ENCODE assay signal across 26 cellular contexts in the genomic region with DNA sequence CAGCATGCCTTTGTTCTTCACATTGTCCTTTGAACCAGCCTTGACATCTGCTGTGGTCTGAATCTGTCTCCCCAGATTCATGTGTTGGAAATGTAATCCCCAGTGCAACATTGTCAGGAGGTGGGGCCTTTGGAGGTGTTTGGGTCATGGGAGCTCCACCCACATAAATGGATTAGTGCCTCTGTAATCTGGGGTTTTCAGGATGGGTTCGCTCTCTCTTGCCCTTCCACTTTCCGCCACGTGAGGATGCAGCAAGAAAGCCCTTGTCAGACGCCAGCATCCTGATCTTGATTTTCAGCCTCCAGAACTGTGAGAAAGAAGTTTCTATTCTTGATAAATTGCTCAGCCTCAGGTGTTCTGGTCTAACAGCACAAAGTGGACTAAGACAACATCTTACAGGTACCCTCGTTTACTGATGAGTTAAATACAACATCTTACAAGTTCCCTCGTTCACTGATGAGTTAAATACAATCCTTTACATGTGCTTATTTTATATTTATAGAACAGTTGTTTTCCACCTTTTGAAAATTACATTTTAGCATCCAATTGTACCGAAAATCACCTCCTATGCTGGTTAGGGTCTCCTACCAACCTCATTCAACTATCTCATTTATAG. TPM values are rescaled to one million over a fixed set of nuclear protein-coding genes. Genes with fewer than 3 reads are reported as not detected.
"Had no signal": no experiment of that assay in that cellular context is flagged by ENCODE, and none has a peak within 500 bp of the region (broad histone marks: within the 10 kb centered on the region; RNA-seq: fewer than 3 reads in every experiment).

No MANE protein-coding gene starts in this region.

- H3K9me3 ChIP-seq: right lobe of liver, tibial artery had no signal

- H3K36me3 Mint-ChIP-seq: activated naive CD8-positive, alpha-beta T cell treated with anti-CD3 and anti-CD28 coated beads for 36 hours; immature natural killer cell had no signal

- H3K4me1 ChIP-seq: right lobe of liver had no signal

- H3K27ac Mint-ChIP-seq: activated B cell treated with CpG ODN at 0.5 μM for 24 hours; activated CD4-positive, alpha-beta T cell treated with anti-CD3 and anti-CD28 coated beads for 36 hours; activated naive CD8-positive, alpha-beta T cell treated with anti-CD3 and anti-CD28 coated beads for 36 hours; activated T-helper 2 cell treated with anti-CD3 and anti-CD28 coated beads, Interferon-gamma antibody, Interleukin-2, Interleukin-4, amounts not matched to agents 10 μg/mL and 5 μg/mL and 100 μg/mL, durations not matched to agents 14 hours and 24 hours and 36 hours; immature natural killer cell; stimulated activated naive CD8-positive, alpha-beta T cell treated with anti-CD3 and anti-CD28 coated beads, Interleukin-15, amount 100 ng/mL, for 72 hours had no signal

- H3K27ac ChIP-seq: foreskin keratinocyte, right lobe of liver, skin epidermis, tibial artery had no signal

- DNase-seq: activated B cell treated with CpG ODN at 0.5 μM for 24 hours; activated CD4-positive, alpha-beta T cell treated with anti-CD3 and anti-CD28 coated beads for 36 hours; activated CD4-positive, alpha-beta T cell treated with anti-CD3 and anti-CD28 coated beads, Interleukin-2, amount 50 U/mL, for 48 hours; activated CD8-positive, alpha-beta memory T cell treated with anti-CD3 and anti-CD28 coated beads, Interleukin-2, amount 50 U/mL, for 48 hours; activated naive CD4-positive, alpha-beta T cell; activated naive CD8-positive, alpha-beta T cell treated with anti-CD3 and anti-CD28 coated beads for 36 hours; activated T-cell treated with anti-CD3 and anti-CD28 coated beads, Interleukin-2, amount 50 U/mL, for 4 hours; central memory CD4-positive, alpha-beta T cell; dermis blood vessel endothelial cell; effector CD8-positive, alpha-beta T cell; foreskin keratinocyte; immature natural killer cell; left ventricle myocardium superior; mammary epithelial cell; occipital lobe; right lobe of liver; stimulated activated CD4-positive, alpha-beta T cell treated with anti-CD3 and anti-CD28 coated beads, Interleukin-1b, Interleukin-23, amount 100 ng/mL, for 48 hours; stimulated activated naive CD8-positive, alpha-beta T cell treated with anti-CD3 and anti-CD28 coated beads, Interleukin-15, amount 100 ng/mL, for 72 hours; tibial artery had no signal

- H3K27me3 ChIP-seq: foreskin keratinocyte, right lobe of liver, tibial artery had no signal

- H3K9me3 Mint-ChIP-seq: activated B cell treated with CpG ODN at 0.5 μM for 24 hours; activated naive CD8-positive, alpha-beta T cell treated with anti-CD3 and anti-CD28 coated beads for 36 hours; activated T-cell treated with anti-CD3 and anti-CD28 coated beads, Interleukin-2, amount 50 U/mL, for 4 hours; activated T-helper 2 cell treated with anti-CD3 and anti-CD28 coated beads, Interferon-gamma antibody, Interleukin-2, Interleukin-4, amounts not matched to agents 10 μg/mL and 5 μg/mL and 100 μg/mL, durations not matched to agents 14 hours and 24 hours and 36 hours; immature natural killer cell; stimulated activated naive CD8-positive, alpha-beta T cell treated with anti-CD3 and anti-CD28 coated beads, Interleukin-15, amount 100 ng/mL, for 72 hours had no signal

- ATAC-seq: activated CD4-positive, alpha-beta T cell treated with anti-CD3 and anti-CD28 coated beads for 36 hours; activated T-cell treated with anti-CD3 and anti-CD28 coated beads, Interleukin-2, amount 50 U/mL, for 4 hours; foreskin keratinocyte; left ventricle myocardium superior; right lobe of liver; stimulated activated naive CD8-positive, alpha-beta T cell treated with anti-CD3 and anti-CD28 coated beads, Interleukin-15, amount 100 ng/mL, for 72 hours had no signal

- H3K4me1 Mint-ChIP-seq: activated B cell treated with CpG ODN at 0.5 μM for 24 hours, immature natural killer cell had no signal

- H3K4me3 Mint-ChIP-seq: activated B cell treated with CpG ODN at 0.5 μM for 24 hours; activated CD4-positive, alpha-beta T cell treated with anti-CD3 and anti-CD28 coated beads for 36 hours; activated T-cell treated with anti-CD3 and anti-CD28 coated beads, Interleukin-2, amount 50 U/mL, for 4 hours; immature natural killer cell; stimulated activated naive CD8-positive, alpha-beta T cell treated with anti-CD3 and anti-CD28 coated beads, Interleukin-15, amount 100 ng/mL, for 72 hours had no signal

RNA-seq across cellular contexts. Expression of gene RIMBP2, which starts 54.4 kb away (rescaled TPM):
- total RNA-seq: activated B cell treated with CpG ODN at 0.5 μM for 24 hours; activated CD4-positive, alpha-beta T cell treated with anti-CD3 and anti-CD28 coated beads for 36 hours; activated CD8-positive, alpha-beta memory T cell treated with anti-CD3 and anti-CD28 coated beads for 36 hours; activated naive CD8-positive, alpha-beta T cell treated with anti-CD3 and anti-CD28 coated beads for 36 hours; activated T-cell treated with anti-CD3 and anti-CD28 coated beads, Interleukin-2, amount 50 U/mL, for 4 hours; activated T-helper 2 cell treated with anti-CD3 and anti-CD28 coated beads, Interferon-gamma antibody, Interleukin-2, Interleukin-4, amounts not matched to agents 10 μg/mL and 5 μg/mL and 100 μg/mL, durations not matched to agents 14 hours and 24 hours and 36 hours; dermis blood vessel endothelial cell; glomerular endothelial cell; mammary epithelial cell; mononuclear cell; myocyte; T-helper 2 cell treated with Interferon-gamma antibody and Interleukin-4, amounts not matched to agents 100 ng/mL and 5 ng/mL, for 36 hours had no signal
